Comparison of ENCODE assay signal across 10 cellular contexts in genomic region chr4:158314756-158315487, GRCh38.
DNase-seq lines count a peak whose midpoint lies in the region; ATAC-seq, FAIRE-seq and TF ChIP-seq lines count a peak whose summit lies in the region.
"Had no signal": no experiment of that assay in that cellular context is flagged by ENCODE, and none has a peak within 500 bp of the region (broad histone marks: within the 10 kb centered on the region; RNA-seq: fewer than 3 reads in every experiment).

No MANE protein-coding gene starts in this region.

- no peak overlapping the region for H3K4me3 Mint-ChIP-seq in nephron progenitor cell
- H3K4me3 Mint-ChIP-seq: natural killer cell treated with Interleukin-12 subunit alpha and Interleukin-12 subunit beta and Interleukin-15 and Interleukin-18, amount 100 ng/mL, for 72 hours had no signal

- intact Hi-C loops in tibial artery (cut with DNase I; ENCODE audit: low total_unique reads) = no loop called here

- peaks cover 0 to 40% (median 16%) of the 10 kb centered on the region in 4 donors for H3K4me1 ChIP-seq in tibial artery
- no peaks in the 10 kb centered on the region for H3K4me1 ChIP-seq in small intestine (ENCODE audit: control insufficient read depth in 2 of 2, insufficient read depth in 1 of 2, low read depth in 1 of 2, low read length in 1 of 2)

- no peak overlapping the region for H3K27ac Mint-ChIP-seq in nephron progenitor cell
- H3K27ac Mint-ChIP-seq: natural killer cell treated with Interleukin-12 subunit alpha and Interleukin-12 subunit beta and Interleukin-15 and Interleukin-18, amount 100 ng/mL, for 72 hours had no signal

- H3K36me3 ChIP-seq in tibial artery = no peaks in the 10 kb centered on the region
- H3K36me3 ChIP-seq in small intestine (ENCODE audit: control insufficient read depth in 2 of 2, insufficient read depth in 2 of 2, low read length in 2 of 2) = no peaks in the 10 kb centered on the region

- H3K27ac ChIP-seq in tibial artery = peak overlapping the region; percentile 76 to 83
- no peak overlapping the region for H3K27ac ChIP-seq in small intestine (ENCODE audit: low read depth in 1 of 2, low read length in 1 of 2)
- H3K27ac ChIP-seq: VCaP had no signal

- no peak for TF ChIP-seq CTCF in cardiac fibroblast (IDR thresholded peaks at IDR 0.05; ENCODE audit: low read depth, low read length)
- no peak for TF ChIP-seq CTCF in tibial artery (IDR thresholded peaks at IDR 0.05)
- no peak for TF ChIP-seq CTCF in nephron progenitor cell (IDR thresholded peaks at IDR 0.05)

- H3K9me3 Mint-ChIP-seq in nephron progenitor cell = no peaks in the 10 kb centered on the region

- H3K27me3 Mint-ChIP-seq in nephron progenitor cell (ENCODE audit: low read depth, poor library complexity) = no peaks in the 10 kb centered on the region
- H3K27me3 Mint-ChIP-seq: natural killer cell treated with Interleukin-12 subunit alpha and Interleukin-12 subunit beta and Interleukin-15 and Interleukin-18, amount 100 ng/mL, for 72 hours had no signal

- no peak for ATAC-seq in HG03565 (IDR thresholded peaks at IDR 0.05; ENCODE audit: unreplicated experiment)
- ATAC-seq: natural killer cell treated with Interleukin-12 subunit alpha and Interleukin-12 subunit beta and Interleukin-15 and Interleukin-18, amount 100 ng/mL, for 72 hours had no signal

- H3K9me3 ChIP-seq in tibial artery (no peaks in the 10 kb centered on the region), small intestine (ENCODE audit: control insufficient read depth, low read depth) (no peaks in the 10 kb centered on the region)

- WGBS in small intestine, 3 donors = 78 to 83% (median 83%) methylated on average over 5 of the region's 5 CpGs

- no peak for FAIRE-seq in small intestine (lab: Jason Lieb, UNC)

- no peaks in the 10 kb centered on the region for H3K36me3 Mint-ChIP-seq in nephron progenitor cell (ENCODE audit: low read depth)
- H3K36me3 Mint-ChIP-seq: natural killer cell treated with Interleukin-12 subunit alpha and Interleukin-12 subunit beta and Interleukin-15 and Interleukin-18, amount 100 ng/mL, for 72 hours had no signal

- peak overlapping the region in 1 of 2 donors; percentile 24 for H3K4me3 ChIP-seq in cardiac fibroblast (replicated peaks in 1 of 2; ENCODE audit: low read depth in 2 of 2, low read length in 2 of 2)
- no peak overlapping the region for H3K4me3 ChIP-seq in tibial artery
- H3K4me3 ChIP-seq in small intestine (ENCODE audit: low read depth in 1 of 2, low read length in 2 of 2) = no peak overlapping the region

- DNase-seq in HS-27A (ENCODE audit: low read depth) = peak; percentile 89
- peak; percentile 93 to 98 for DNase-seq in cardiac fibroblast (ENCODE audit: low read depth in 2 of 2)
- peak; percentile 89 for DNase-seq in kidney glomerular epithelial cell (lab: John Stamatoyannopoulos, UW)
- no peak for DNase-seq in tibial artery
- no peak for DNase-seq in nephron progenitor cell
- no peak for DNase-seq in NK-92 (lab: John Stamatoyannopoulos, UW; ENCODE audit: unreplicated experiment)
- no peak for DNase-seq in small intestine

- H3K27me3 ChIP-seq in tibial artery (no peaks in the 10 kb centered on the region), small intestine (ENCODE audit: control insufficient read depth in 2 of 2, insufficient read depth in 2 of 2, low read length in 2 of 2) (no peaks in the 10 kb centered on the region)

- no peaks in the 10 kb centered on the region for H3K4me1 Mint-ChIP-seq in nephron progenitor cell

Comparison
In these comparisons a context has a peak if more than half of its experiments do, and no peak if none do; other contexts are left out.
1. DNase-seq: peak in HS-27A (single experiment), cardiac fibroblast (2 of 2) and kidney glomerular epithelial cell (single experiment); none in tibial artery (0 of 2), nephron progenitor cell (single experiment), NK-92 (single experiment) and small intestine (single experiment).
2. H3K27ac ChIP-seq: peak in tibial artery (2 of 2); none in small intestine (0 of 2).